8 cellular contexts compared by ENCODE assay signal in the genomic region with DNA sequence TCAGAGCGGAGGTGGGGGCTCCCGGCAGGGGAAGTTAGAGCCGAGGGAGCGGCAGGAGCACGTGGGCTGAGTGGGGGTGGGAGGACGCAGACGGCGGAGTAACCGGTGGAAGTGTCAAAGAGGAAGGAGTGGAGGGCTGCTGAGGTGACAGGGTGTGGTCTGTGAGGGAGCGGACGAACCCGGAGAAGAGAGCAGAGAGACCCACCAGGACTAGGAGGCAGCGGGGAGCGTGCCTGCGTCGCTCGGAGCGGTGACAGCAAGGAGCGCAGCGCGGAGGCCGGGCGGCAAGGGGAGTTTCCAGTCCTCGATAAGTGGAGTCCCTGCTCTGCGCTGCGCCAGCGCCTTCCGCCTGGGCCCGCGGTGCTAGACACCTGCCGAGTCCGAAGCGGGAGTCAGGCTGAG.
DNase-seq lines count a peak whose midpoint lies in the region; ATAC-seq, FAIRE-seq and TF ChIP-seq lines count a peak whose summit lies in the region.

No MANE protein-coding gene starts in this region.

- H3K9me3 ChIP-seq in BLaER1 (peaks cover 13% of the 10 kb centered on the region), kidney (ENCODE audit: control insufficient read depth in 1 of 2, low read length in 2 of 2) (no peaks in the 10 kb centered on the region), stomach smooth muscle (ENCODE audit: control insufficient read depth in 2 of 2, low read length in 2 of 2) (no peaks in the 10 kb centered on the region)

- H3K27ac Mint-ChIP-seq in activated naive CD8-positive, alpha-beta T cell treated with anti-CD3 and anti-CD28 coated beads for 36 hours: no peak overlapping the region

- peak overlapping the region; percentile 63 for H3K4me3 ChIP-seq in BLaER1
- H3K4me3 ChIP-seq in kidney (ENCODE audit: low read length in 2 of 2): peak overlapping the region; percentile 37 to 46
- H3K4me3 ChIP-seq in stomach smooth muscle (ENCODE audit: low read length in 2 of 2): peak overlapping the region; percentile 76 to 79

- TF ChIP-seq CTCF in kidney (IDR thresholded peaks at IDR 0.05; ENCODE audit: borderline replicate concordance, extremely low read depth, insufficient read depth): no peak

- peak; percentile 77 for ATAC-seq in HG02759 (IDR thresholded peaks at IDR 0.05; ENCODE audit: unreplicated experiment)

- H3K9ac ChIP-seq in BLaER1 (no peak overlapping the region), kidney (ENCODE audit: low read length in 2 of 2) (no peak overlapping the region), stomach smooth muscle (ENCODE audit: low read length in 2 of 2) (peak overlapping the region in 1 of 2 donors; percentile 77)

- intact Hi-C loops in kidney (cut with DNase I): no loop called here

- no peak for FAIRE-seq in kidney (lab: Jason Lieb, UNC)

- H3K27ac ChIP-seq in BLaER1 (no peak overlapping the region), kidney (ENCODE audit: low read depth in 2 of 2, low read length in 2 of 2) (no peak overlapping the region), stomach smooth muscle (ENCODE audit: low read length) (no peak overlapping the region)

- DNase-seq in activated naive CD8-positive, alpha-beta T cell treated with anti-CD3 and anti-CD28 coated beads for 36 hours: peak; percentile 14
- DNase-seq in kidney (peak; percentile 81), cerebellum (ENCODE audit: low spot score) (no peak), DMS114 treated with DMSO at 0.1 percent for 48 hours (lab: John Stamatoyannopoulos, UW; ENCODE audit: unreplicated experiment) (no peak)
- DNase-seq in effector CD4-positive, alpha-beta T cell: no peak

- H3K4me1 ChIP-seq in BLaER1 (no peaks in the 10 kb centered on the region), kidney (ENCODE audit: control insufficient read depth in 1 of 2, insufficient read depth in 1 of 2, low read depth in 1 of 2, low read length in 2 of 2) (peaks cover 4 to 5% of the 10 kb centered on the region in 2 donors), stomach smooth muscle (ENCODE audit: control insufficient read depth, insufficient read depth, low read length) (peaks cover 10% of the 10 kb centered on the region)

- peaks cover 25% of the 10 kb centered on the region for H3K27me3 ChIP-seq in BLaER1
- H3K27me3 ChIP-seq in stomach smooth muscle (ENCODE audit: control insufficient read depth in 1 of 2, insufficient read depth in 2 of 2, low read length in 2 of 2): peaks cover 0 to 4% of the 10 kb centered on the region in 2 donors

- H3K27me3 Mint-ChIP-seq in activated naive CD8-positive, alpha-beta T cell treated with anti-CD3 and anti-CD28 coated beads for 36 hours: peaks cover 55% of the 10 kb centered on the region

- H3K4me1 Mint-ChIP-seq in activated naive CD8-positive, alpha-beta T cell treated with anti-CD3 and anti-CD28 coated beads for 36 hours: no peaks in the 10 kb centered on the region

- no peaks in the 10 kb centered on the region for H3K9me3 Mint-ChIP-seq in activated naive CD8-positive, alpha-beta T cell treated with anti-CD3 and anti-CD28 coated beads for 36 hours

- peak overlapping the region; percentile 40 for H3K4me3 Mint-ChIP-seq in activated naive CD8-positive, alpha-beta T cell treated with anti-CD3 and anti-CD28 coated beads for 36 hours

- no peaks in the 10 kb centered on the region for H3K36me3 Mint-ChIP-seq in activated naive CD8-positive, alpha-beta T cell treated with anti-CD3 and anti-CD28 coated beads for 36 hours

- H4K20me1 ChIP-seq in BLaER1: no peaks in the 10 kb centered on the region

- H3K36me3 ChIP-seq in BLaER1 (no peaks in the 10 kb centered on the region), kidney (ENCODE audit: control insufficient read depth in 1 of 2, insufficient read depth in 2 of 2, low read length in 2 of 2) (no peaks in the 10 kb centered on the region), stomach smooth muscle (ENCODE audit: control insufficient read depth in 2 of 2, insufficient read depth in 2 of 2, low read length in 2 of 2) (no peaks in the 10 kb centered on the region)

- peak overlapping the region; percentile 71 for H3K4me2 ChIP-seq in BLaER1

Comparison
In these comparisons a context has a peak if more than half of its experiments do, and no peak if none do; other contexts are left out.
1. DNase-seq: peak in activated naive CD8-positive, alpha-beta T cell treated with anti-CD3 and anti-CD28 coated beads for 36 hours (single experiment) and kidney (single experiment); none in effector CD4-positive, alpha-beta T cell (single experiment), cerebellum (single experiment) and DMS114 treated with DMSO at 0.1 percent for 48 hours (single experiment).
2. Peak in every context shown above with its lines, with median percentiles within 50 percentile points of each other: H3K4me3 ChIP-seq.